ENCODE assay signal across 18 cellular contexts in the genomic region with DNA sequence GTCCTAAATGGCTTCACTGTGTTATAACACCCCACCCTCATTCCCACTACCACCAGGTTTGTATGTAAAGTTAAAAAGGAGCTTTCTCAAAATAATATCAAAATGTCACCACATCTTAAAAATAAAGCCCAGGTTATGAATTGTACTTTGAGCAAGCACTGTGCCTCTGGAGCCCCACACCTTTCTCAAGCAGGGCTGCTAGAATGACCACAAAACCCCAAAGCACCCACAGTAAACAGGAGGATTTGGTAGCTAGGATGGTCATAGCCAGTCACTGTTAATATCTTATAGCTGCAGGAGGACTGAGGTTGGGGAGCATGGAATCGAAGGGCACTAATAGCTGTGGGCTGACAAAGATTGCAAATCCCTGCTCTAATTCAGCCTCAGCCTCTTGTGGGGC.
DNase-seq lines count a peak whose midpoint lies in the region; ATAC-seq and TF ChIP-seq lines count a peak whose summit lies in the region.
"Had no signal": no experiment of that assay in that cellular context is flagged by ENCODE, and none has a peak within 500 bp of the region (broad histone marks: within the 10 kb centered on the region; RNA-seq: fewer than 3 reads in every experiment).

No MANE protein-coding gene starts in this region.

- H3K27ac Mint-ChIP-seq in GM23338 = no peak overlapping the region
- H3K27ac Mint-ChIP-seq in activated CD8-positive, alpha-beta T cell treated with anti-CD3 and anti-CD28 coated beads for 36 hours = no peak overlapping the region
- peak overlapping the region in 2 of 6 donors; percentile 12 to 61 for H3K27ac Mint-ChIP-seq in immature natural killer cell

- peaks cover 4% of the 10 kb centered on the region; the same call in 1 of the 2 replicates for H3K4me1 ChIP-seq in GM23338 (ENCODE audit: insufficient read depth)

- H3K4me3 Mint-ChIP-seq in GM23338 = no peak overlapping the region
- no peak overlapping the region for H3K4me3 Mint-ChIP-seq in activated CD8-positive, alpha-beta T cell treated with anti-CD3 and anti-CD28 coated beads for 36 hours
- peak overlapping the region in 4 of 5 donors; percentile 1 to 51 (median 4) for H3K4me3 Mint-ChIP-seq in immature natural killer cell

- POLR2A ChIA-PET in activated CD8-positive, alpha-beta T cell treated with anti-CD3 and anti-CD28 coated beads for 36 hours (lab: Charles Lee) = no interaction called here

- H3K27ac ChIP-seq in GM23338 (ENCODE audit: low read depth) = no peak overlapping the region
- H3K27ac ChIP-seq: C4-2B had no signal

- no peaks in the 10 kb centered on the region for H3K9me2 ChIP-seq in GM23338 (ENCODE audit: insufficient read depth)

- no peaks in the 10 kb centered on the region for H3K36me3 ChIP-seq in GM23338 (ENCODE audit: insufficient read depth)

- CTCF ChIA-PET in activated CD8-positive, alpha-beta T cell treated with anti-CD3 and anti-CD28 coated beads for 36 hours (lab: Charles Lee) = interaction anchor here (1.0 to 2.0 kb wide), 2 partner anchors 12 to 134 kb away, joined by 3 to 6 read pairs; no protein-coding TSS in a partner anchor

- DNase-seq in GM23338 (ENCODE audit: low spot score) = no peak
- DNase-seq in activated CD8-positive, alpha-beta T cell treated with anti-CD3 and anti-CD28 coated beads for 36 hours = peak; percentile 24
- peak; percentile 24 to 45 (median 38) for DNase-seq in immature natural killer cell
- DNase-seq in stimulated activated naive CD8-positive, alpha-beta T cell treated with anti-CD3 and anti-CD28 coated beads, Interleukin-15, Interleukin-2, amounts not matched to agents 100 U/mL and 50 U/mL, for 24 hours = no peak
- DNase-seq in activated T-cell treated with anti-CD3 and anti-CD28 coated beads, Interleukin-2, amount 50 U/mL, for 48 hours = no peak
- DNase-seq: AML-193, DMS 273 treated with DMSO at 0.1 percent for 48 hours, GF-D8, NCI-H1105 treated with DMSO at 0.1 percent for 48 hours, NCI-H1694 treated with DMSO at 0.1 percent for 48 hours, NCI-H2107, NCI-H510A, NCI-H748 treated with DMSO at 0.1 percent for 48 hours had no signal

- no peaks in the 10 kb centered on the region for H4K20me1 ChIP-seq in GM23338 (replicated peaks; ENCODE audit: insufficient read depth)

- H3K4me3 ChIP-seq in GM23338 = no peak overlapping the region
- H3K4me3 ChIP-seq: K562 had no signal

- H3K4me2 ChIP-seq in GM23338 = no peak overlapping the region

- peak; percentile 45 for ATAC-seq in GM23338
- ATAC-seq in activated CD8-positive, alpha-beta T cell treated with anti-CD3 and anti-CD28 coated beads for 36 hours = peak; percentile 42
- peak; percentile 57 for ATAC-seq in stimulated activated naive CD8-positive, alpha-beta T cell treated with anti-CD3 and anti-CD28 coated beads, Interleukin-15, Interleukin-2, amounts not matched to agents 100 U/mL and 50 U/mL, for 24 hours
- no peak for ATAC-seq in GM18502 (IDR thresholded peaks at IDR 0.05; ENCODE audit: poor library complexity, unreplicated experiment)
- ATAC-seq in HG03354 (IDR thresholded peaks at IDR 0.05; ENCODE audit: poor library complexity, severe bottlenecking, unreplicated experiment) = no peak
- ATAC-seq: K562, Right ventricle myocardium inferior had no signal

- H3K4me1 Mint-ChIP-seq in GM23338 (peaks cover 11% of the 10 kb centered on the region), immature natural killer cell (peaks cover 17 to 33% of the 10 kb centered on the region in 2 donors)
- H3K4me1 Mint-ChIP-seq in activated CD8-positive, alpha-beta T cell treated with anti-CD3 and anti-CD28 coated beads for 36 hours (ENCODE audit: low read depth) = peaks cover 7% of the 10 kb centered on the region

- TF ChIP-seq CTCF in GM23338 (conservative IDR thresholded peaks at IDR 0.05; ENCODE audit: low read depth in 2 of 2) = no peak
- TF ChIP-seq CTCF in activated CD8-positive, alpha-beta T cell treated with anti-CD3 and anti-CD28 coated beads for 36 hours (IDR thresholded peaks at IDR 0.05) = no peak

- no peaks in the 10 kb centered on the region for H3K9me3 Mint-ChIP-seq in GM23338
- H3K9me3 Mint-ChIP-seq in activated CD8-positive, alpha-beta T cell treated with anti-CD3 and anti-CD28 coated beads for 36 hours = no peaks in the 10 kb centered on the region
- no peaks in the 10 kb centered on the region for H3K9me3 Mint-ChIP-seq in immature natural killer cell

- H3K27me3 ChIP-seq in GM23338 (ENCODE audit: insufficient read depth) = no peaks in the 10 kb centered on the region

- intact Hi-C loops in activated CD8-positive, alpha-beta T cell treated with anti-CD3 and anti-CD28 coated beads for 36 hours (cut with micrococcal nuclease) = no loop called here

- H3K36me3 Mint-ChIP-seq in GM23338 (ENCODE audit: low read depth) = no peaks in the 10 kb centered on the region
- H3K36me3 Mint-ChIP-seq in activated CD8-positive, alpha-beta T cell treated with anti-CD3 and anti-CD28 coated beads for 36 hours (ENCODE audit: low read depth) = no peaks in the 10 kb centered on the region
- H3K36me3 Mint-ChIP-seq in immature natural killer cell = peaks cover 0 to 2% (median 0%) of the 10 kb centered on the region in 3 donors

- no peaks in the 10 kb centered on the region for H3K79me2 ChIP-seq in GM23338 (replicated peaks; ENCODE audit: insufficient read depth)

- H3K27me3 Mint-ChIP-seq in GM23338 (ENCODE audit: insufficient read depth, low read depth, poor library complexity) (peaks cover 2% of the 10 kb centered on the region), immature natural killer cell (ENCODE audit: low read depth in 3 of 3) (peaks cover 0 to 2% (median 0%) of the 10 kb centered on the region in 3 donors)
- no peaks in the 10 kb centered on the region for H3K27me3 Mint-ChIP-seq in activated CD8-positive, alpha-beta T cell treated with anti-CD3 and anti-CD28 coated beads for 36 hours

- H2AFZ ChIP-seq in GM23338 = no peak overlapping the region

- no peaks in the 10 kb centered on the region for H3F3A ChIP-seq in GM23338 (replicated peaks; ENCODE audit: low read depth)

TF ChIP-seq in GM23338, 12 proteins besides CTCF, POLR2A, EP300 and RAD21 (continues in another document):
- no peak for TF ChIP-seq STAT1 (IDR thresholded peaks at IDR 0.05; ENCODE audit: unreplicated experiment)
- TF ChIP-seq, protein P1, sequence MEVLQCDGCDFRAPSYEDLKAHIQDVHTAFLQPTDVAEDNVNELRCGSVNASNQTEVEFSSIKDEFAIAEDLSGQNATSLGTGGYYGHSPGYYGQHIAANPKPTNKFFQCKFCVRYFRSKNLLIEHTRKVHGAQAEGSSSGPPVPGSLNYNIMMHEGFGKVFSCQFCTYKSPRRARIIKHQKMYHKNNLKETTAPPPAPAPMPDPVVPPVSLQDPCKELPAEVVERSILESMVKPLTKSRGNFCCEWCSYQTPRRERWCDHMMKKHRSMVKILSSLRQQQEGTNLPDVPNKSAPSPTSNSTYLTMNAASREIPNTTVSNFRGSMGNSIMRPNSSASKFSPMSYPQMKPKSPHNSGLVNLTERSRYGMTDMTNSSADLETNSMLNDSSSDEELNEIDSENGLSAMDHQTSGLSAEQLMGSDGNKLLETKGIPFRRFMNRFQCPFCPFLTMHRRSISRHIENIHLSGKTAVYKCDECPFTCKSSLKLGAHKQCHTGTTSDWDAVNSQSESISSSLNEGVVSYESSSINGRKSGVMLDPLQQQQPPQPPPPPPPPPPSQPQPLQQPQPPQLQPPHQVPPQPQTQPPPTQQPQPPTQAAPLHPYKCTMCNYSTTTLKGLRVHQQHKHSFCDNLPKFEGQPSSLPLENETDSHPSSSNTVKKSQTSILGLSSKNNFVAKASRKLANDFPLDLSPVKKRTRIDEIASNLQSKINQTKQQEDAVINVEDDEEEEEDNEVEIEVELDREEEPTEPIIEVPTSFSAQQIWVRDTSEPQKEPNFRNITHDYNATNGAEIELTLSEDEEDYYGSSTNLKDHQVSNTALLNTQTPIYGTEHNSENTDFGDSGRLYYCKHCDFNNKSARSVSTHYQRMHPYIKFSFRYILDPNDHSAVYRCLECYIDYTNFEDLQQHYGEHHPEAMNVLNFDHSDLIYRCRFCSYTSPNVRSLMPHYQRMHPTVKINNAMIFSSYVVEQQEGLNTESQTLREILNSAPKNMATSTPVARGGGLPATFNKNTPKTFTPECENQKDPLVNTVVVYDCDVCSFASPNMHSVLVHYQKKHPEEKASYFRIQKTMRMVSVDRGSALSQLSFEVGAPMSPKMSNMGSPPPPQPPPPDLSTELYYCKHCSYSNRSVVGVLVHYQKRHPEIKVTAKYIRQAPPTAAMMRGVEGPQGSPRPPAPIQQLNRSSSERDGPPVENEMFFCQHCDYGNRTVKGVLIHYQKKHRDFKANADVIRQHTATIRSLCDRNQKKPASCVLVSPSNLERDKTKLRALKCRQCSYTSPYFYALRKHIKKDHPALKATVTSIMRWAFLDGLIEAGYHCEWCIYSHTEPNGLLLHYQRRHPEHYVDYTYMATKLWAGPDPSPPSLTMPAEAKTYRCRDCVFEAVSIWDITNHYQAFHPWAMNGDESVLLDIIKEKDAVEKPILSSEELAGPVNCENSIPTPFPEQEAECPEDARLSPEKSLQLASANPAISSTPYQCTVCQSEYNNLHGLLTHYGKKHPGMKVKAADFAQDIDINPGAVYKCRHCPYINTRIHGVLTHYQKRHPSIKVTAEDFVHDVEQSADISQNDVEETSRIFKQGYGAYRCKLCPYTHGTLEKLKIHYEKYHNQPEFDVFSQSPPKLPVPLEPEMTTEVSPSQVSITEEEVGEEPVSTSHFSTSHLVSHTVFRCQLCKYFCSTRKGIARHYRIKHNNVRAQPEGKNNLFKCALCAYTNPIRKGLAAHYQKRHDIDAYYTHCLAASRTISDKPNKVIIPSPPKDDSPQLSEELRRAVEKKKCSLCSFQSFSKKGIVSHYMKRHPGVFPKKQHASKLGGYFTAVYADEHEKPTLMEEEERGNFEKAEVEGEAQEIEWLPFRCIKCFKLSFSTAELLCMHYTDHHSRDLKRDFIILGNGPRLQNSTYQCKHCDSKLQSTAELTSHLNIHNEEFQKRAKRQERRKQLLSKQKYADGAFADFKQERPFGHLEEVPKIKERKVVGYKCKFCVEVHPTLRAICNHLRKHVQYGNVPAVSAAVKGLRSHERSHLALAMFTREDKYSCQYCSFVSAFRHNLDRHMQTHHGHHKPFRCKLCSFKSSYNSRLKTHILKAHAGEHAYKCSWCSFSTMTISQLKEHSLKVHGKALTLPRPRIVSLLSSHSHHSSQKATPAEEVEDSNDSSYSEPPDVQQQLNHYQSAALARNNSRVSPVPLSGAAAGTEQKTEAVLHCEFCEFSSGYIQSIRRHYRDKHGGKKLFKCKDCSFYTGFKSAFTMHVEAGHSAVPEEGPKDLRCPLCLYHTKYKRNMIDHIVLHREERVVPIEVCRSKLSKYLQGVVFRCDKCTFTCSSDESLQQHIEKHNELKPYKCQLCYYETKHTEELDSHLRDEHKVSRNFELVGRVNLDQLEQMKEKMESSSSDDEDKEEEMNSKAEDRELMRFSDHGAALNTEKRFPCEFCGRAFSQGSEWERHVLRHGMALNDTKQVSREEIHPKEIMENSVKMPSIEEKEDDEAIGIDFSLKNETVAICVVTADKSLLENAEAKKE (CRISPR knock-in tag; IDR thresholded peaks at IDR 0.05) = no peak

Comparison
In these comparisons a context has a peak if more than half of its experiments do, and no peak if none do; other contexts are left out.
1. ATAC-seq: peak in GM23338 (single experiment), activated CD8-positive, alpha-beta T cell treated with anti-CD3 and anti-CD28 coated beads for 36 hours (single experiment) and stimulated activated naive CD8-positive, alpha-beta T cell treated with anti-CD3 and anti-CD28 coated beads, Interleukin-15, Interleukin-2, amounts not matched to agents 100 U/mL and 50 U/mL, for 24 hours (single experiment); none in GM18502 (single experiment) and HG03354 (single experiment).
2. DNase-seq: peak in activated CD8-positive, alpha-beta T cell treated with anti-CD3 and anti-CD28 coated beads for 36 hours (single experiment) and immature natural killer cell (3 of 3); none in GM23338 (single experiment), stimulated activated naive CD8-positive, alpha-beta T cell treated with anti-CD3 and anti-CD28 coated beads, Interleukin-15, Interleukin-2, amounts not matched to agents 100 U/mL and 50 U/mL, for 24 hours (single experiment) and activated T-cell treated with anti-CD3 and anti-CD28 coated beads, Interleukin-2, amount 50 U/mL, for 48 hours (0 of 2).
3. H3K4me3 Mint-ChIP-seq: peak in immature natural killer cell (4 of 5); none in GM23338 (single experiment) and activated CD8-positive, alpha-beta T cell treated with anti-CD3 and anti-CD28 coated beads for 36 hours (single experiment).